ENCODE assay signal across 8 cellular contexts in the genomic region with DNA sequence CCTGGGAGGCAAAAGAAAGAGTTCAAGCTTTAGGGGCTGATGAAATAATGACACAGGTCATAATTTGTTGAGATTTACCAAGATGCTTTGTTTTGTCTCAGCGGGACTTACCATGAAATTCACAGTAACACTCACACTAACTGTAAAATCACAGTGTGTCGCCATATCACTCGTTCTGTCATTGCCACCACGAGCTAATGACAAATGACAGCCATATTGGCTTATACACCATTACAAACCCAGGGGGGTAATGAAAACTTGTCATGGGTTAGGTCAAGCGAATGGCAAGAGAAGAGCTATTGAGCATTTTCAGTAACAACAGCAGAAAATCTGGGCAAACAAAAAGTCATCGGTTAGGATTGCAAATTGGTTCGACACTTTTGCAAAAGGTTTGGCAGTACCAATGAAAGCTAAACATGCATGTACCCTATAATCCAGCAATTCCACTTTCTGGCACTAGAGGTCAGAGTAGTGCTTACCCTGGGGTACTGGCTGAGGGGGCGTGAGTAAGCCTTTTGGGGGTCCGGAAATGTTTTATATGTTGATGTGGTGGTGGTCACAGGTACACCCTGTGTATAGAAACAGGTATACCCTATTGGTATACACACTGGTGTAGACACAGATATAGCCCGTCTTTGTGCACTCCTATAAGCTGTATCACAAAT.
A peak's percentile ranks its signal among the peaks of the same experiment; 100 is the strongest.
DNase-seq lines count a peak whose midpoint lies in the region; ATAC-seq, FAIRE-seq and TF ChIP-seq lines count a peak whose summit lies in the region.

No MANE protein-coding gene starts in this region.

- no peaks in the 10 kb centered on the region for H3K27me3 ChIP-seq in BJ (ENCODE audit: control insufficient read depth, insufficient read depth, low read length)

- intact Hi-C loops in posterior cingulate gyrus (cut with DNase I), result no loop called here

- no peaks in the 10 kb centered on the region for H3K36me3 ChIP-seq in BJ (ENCODE audit: control insufficient read depth, insufficient read depth, low read length)

- POLR2A ChIA-PET in BJ (lab: Charles Lee), result no interaction called here

- peak; percentile 68 for FAIRE-seq in GM18507 (lab: Jason Lieb, UNC)

- DNase-seq in BJ (ENCODE audit: low read depth) (no peak), GM18507 (ENCODE audit: extremely low spot score, insufficient read length, low read depth) (no peak), RPMI8226 (peak; percentile 8), iPS-NIHi7 (ENCODE audit: extremely low spot score) (peak; percentile 45), posterior cingulate gyrus (no peak), SW 1271 (lab: John Stamatoyannopoulos, UW) (no peak)

- no peak overlapping the region for H3K4me3 ChIP-seq in BJ (ENCODE audit: low read depth, low read length)

- peak; percentile 46 for TF ChIP-seq CTCF in BJ (IDR thresholded peaks at IDR 0.05; ENCODE audit: insufficient read depth, low read depth, low read length)

- CTCF ChIA-PET in BJ (lab: Yijun Ruan, JAX), result interaction anchor here (1.0 to 2.2 kb wide), 4 partner anchors 11 to 433 kb away, joined by 3 to 8 read pairs (median 4); no protein-coding TSS in a partner anchor

- ATAC-seq in GM21526 (IDR thresholded peaks at IDR 0.05; ENCODE audit: low FRiP score, unreplicated experiment), result no peak
- ATAC-seq in GM19035 (IDR thresholded peaks at IDR 0.05; ENCODE audit: unreplicated experiment), result no peak

Comparison
In these comparisons a context has a peak if more than half of its experiments do, and no peak if none do; other contexts are left out.
1. DNase-seq: peak in RPMI8226 (single experiment) and iPS-NIHi7 (single experiment); none in BJ (single experiment), GM18507 (single experiment), posterior cingulate gyrus (0 of 10) and SW 1271 (0 of 2).